ENCODE assay signal across 18 cellular contexts in genomic region chr2:8203354-8203753, GRCh38.
DNase-seq lines count a peak whose midpoint lies in the region; ATAC-seq and TF ChIP-seq lines count a peak whose summit lies in the region.
"Had no signal": no experiment of that assay in that cellular context is flagged by ENCODE, and none has a peak within 500 bp of the region (broad histone marks: within the 10 kb centered on the region; RNA-seq: fewer than 3 reads in every experiment).

No MANE protein-coding gene starts in this region.

- DNase-seq in AG10803 (ENCODE audit: low read depth) (no peak), NCI-H2171 treated with DMSO at 0.1 percent for 48 hours (lab: John Stamatoyannopoulos, UW) (peak; percentile 48), right cardiac atrium (peak; percentile 40 to 68 (median 61)), MM.1S (no peak), hypothalamus (lab: John Stamatoyannopoulos, UW) (no peak)
- no peak for DNase-seq in stimulated activated CD4-positive, alpha-beta T cell treated with anti-CD3 and anti-CD28 coated beads, Interleukin-2, amount 100 ng/mL, for 24 hours
- DNase-seq: activated CD4-positive, alpha-beta T cell treated with anti-CD3 and anti-CD28 coated beads, Interleukin-2, amount 50 U/mL, for 1 hour; activated naive CD8-positive, alpha-beta T cell treated with anti-CD3 and anti-CD28 coated beads, Interleukin-2, amount 10 ng/mL, durations not matched to agents 7 days and 5 days; cortex of kidney; NCI-H1417 treated with DMSO at 0.1 percent for 48 hours; NCI-H345; nucleus accumbens had no signal

- no peaks in the 10 kb centered on the region for H3K36me3 ChIP-seq in MM.1S (replicated peaks; ENCODE audit: insufficient read depth, low read length)
- H3K36me3 ChIP-seq: vagina had no signal

- H3K27me3 ChIP-seq in right cardiac atrium (ENCODE audit: control insufficient read depth, insufficient read depth) = no peaks in the 10 kb centered on the region
- no peaks in the 10 kb centered on the region for H3K27me3 ChIP-seq in MM.1S (replicated peaks; ENCODE audit: insufficient read depth, low read length)
- H3K27me3 ChIP-seq: vagina had no signal

- no peaks in the 10 kb centered on the region for H3K9me3 ChIP-seq in right cardiac atrium (ENCODE audit: control insufficient read depth, low read length)
- no peaks in the 10 kb centered on the region for H3K9me3 ChIP-seq in MM.1S (replicated peaks; ENCODE audit: insufficient read depth, low read length)
- H3K9me3 ChIP-seq: vagina had no signal

- no peaks in the 10 kb centered on the region for H3F3A ChIP-seq in MM.1S (ENCODE audit: insufficient read depth, low read length)

- H3K4me2 ChIP-seq in MM.1S (ENCODE audit: low read depth, low read length) = no peak overlapping the region

- H3K4me1 ChIP-seq in right cardiac atrium (ENCODE audit: control insufficient read depth, insufficient read depth, low read length) (no peaks in the 10 kb centered on the region), MM.1S (ENCODE audit: low read length) (no peaks in the 10 kb centered on the region)
- H3K4me1 ChIP-seq: vagina had no signal

- peak overlapping the region; percentile 31 for H3K27ac ChIP-seq in angular gyrus (ENCODE audit: low read depth, low read length)
- H3K27ac ChIP-seq in right cardiac atrium (ENCODE audit: low read length) = no peak overlapping the region
- H3K27ac ChIP-seq in MM.1S (ENCODE audit: low read length) = no peak overlapping the region
- H3K27ac ChIP-seq: HL-60, vagina had no signal

- H3K4me3 ChIP-seq in AG10803 (ENCODE audit: low read length) (peak overlapping the region; percentile 12), right cardiac atrium (ENCODE audit: low read length) (no peak overlapping the region), MM.1S (ENCODE audit: low read length) (no peak overlapping the region)
- H3K4me3 ChIP-seq: GM12878, lung, vagina had no signal

- H3K9ac ChIP-seq in MM.1S (ENCODE audit: low read length) = no peak overlapping the region

- ATAC-seq in right cardiac atrium (peak; percentile 67 to 80), GM18873 (IDR thresholded peaks at IDR 0.05; ENCODE audit: low FRiP score, unreplicated experiment) (no peak)

- TF ChIP-seq CTCF in AG10803 (conservative IDR thresholded peaks at IDR 0.05; ENCODE audit: low read length) (no peak), MM.1S (IDR thresholded peaks at IDR 0.05; ENCODE audit: low read length) (no peak)

- no peaks in the 10 kb centered on the region for H3K79me2 ChIP-seq in MM.1S (ENCODE audit: low read length)

- no peaks in the 10 kb centered on the region for H3K9me2 ChIP-seq in MM.1S (replicated peaks; ENCODE audit: insufficient read depth, low read length)

- 57% methylated on average over 18 of the region's 18 CpGs for WGBS in right cardiac atrium

- no peaks in the 10 kb centered on the region for H4K20me1 ChIP-seq in MM.1S (ENCODE audit: insufficient read depth, low read length)

- intact Hi-C loops in right cardiac atrium (cut with DNase I) = no loop called here

- no peak overlapping the region for H2AFZ ChIP-seq in MM.1S (ENCODE audit: low read length)

Comparison
In these comparisons a context has a peak if more than half of its experiments do, and no peak if none do; other contexts are left out.
1. DNase-seq: peak in NCI-H2171 treated with DMSO at 0.1 percent for 48 hours (single experiment) and right cardiac atrium (3 of 3); none in AG10803 (single experiment), stimulated activated CD4-positive, alpha-beta T cell treated with anti-CD3 and anti-CD28 coated beads, Interleukin-2, amount 100 ng/mL, for 24 hours (0 of 2), MM.1S (single experiment) and hypothalamus (0 of 51).